Comparison of ENCODE assay signal across 29 cellular contexts in the genomic region with DNA sequence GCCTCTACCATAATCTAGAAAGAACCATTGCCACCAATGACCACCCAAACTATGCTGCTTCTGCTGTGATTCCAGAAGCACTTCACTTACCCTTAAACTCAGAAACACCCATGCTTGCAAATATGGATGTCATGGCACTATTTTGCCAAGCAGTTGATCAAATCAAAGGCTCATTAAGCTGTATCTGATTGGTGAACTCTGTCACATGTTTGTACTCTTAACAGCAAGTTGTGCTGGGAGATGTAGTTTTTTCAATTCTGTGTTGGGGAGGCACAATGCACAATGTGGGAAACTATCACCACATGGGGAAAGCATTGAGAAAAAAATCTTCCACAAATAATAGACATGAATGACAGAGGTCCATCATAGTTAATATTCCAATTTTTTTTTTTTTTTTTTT. TPM values are rescaled to one million over a fixed set of nuclear protein-coding genes. Genes with fewer than 3 reads are reported as not detected.
"Had no signal": no experiment of that assay in that cellular context is flagged by ENCODE, and none has a peak within 500 bp of the region (broad histone marks: within the 10 kb centered on the region; RNA-seq: fewer than 3 reads in every experiment).

No MANE protein-coding gene starts in this region.

- H3K4me1 ChIP-seq: heart right ventricle, parathyroid adenoma, thyroid gland, upper lobe of right lung had no signal

- DNase-seq: activated CD4-positive, alpha-beta T cell treated with anti-CD3 and anti-CD28 coated beads for 4 hours; activated CD4-positive, alpha-beta T cell treated with anti-CD3 and anti-CD28 coated beads, Interleukin-2, amount 50 U/mL, for 48 hours; activated CD4-positive, CD25-positive, alpha-beta regulatory T cell; activated effector memory CD4-positive, alpha-beta T cell treated with Interleukin-2 at 50 U/mL for 16 hours; activated naive CD4-positive, alpha-beta T cell treated with anti-CD3 and anti-CD28 coated beads for 36 hours; activated T-cell treated with anti-CD3 and anti-CD28 coated beads, Interleukin-2, amount 50 U/mL, for 48 hours; amygdala; cerebellar nuclear complex; foreskin fibroblast; heart right ventricle; left colon; mesenchymal stem cell; mucosa of descending colon; nephron progenitor cell; nucleus accumbens; right cardiac atrium; stimulated activated CD4-positive, alpha-beta T cell treated with anti-CD3 and anti-CD28 coated beads, Interleukin-4, amount 100 ng/mL, for 24 hours; stimulated activated naive CD8-positive, alpha-beta T cell treated with anti-CD3 and anti-CD28 coated beads, Interleukin-15, Interleukin-2, amounts not matched to agents 100 U/mL and 50 U/mL, for 24 hours; substantia nigra; T1000; thyroid gland; upper lobe of right lung had no signal

- H3K4me1 Mint-ChIP-seq: nephron progenitor cell had no signal

- H3K27me3 ChIP-seq: thyroid gland, upper lobe of right lung had no signal

- H3K27ac Mint-ChIP-seq: activated naive CD4-positive, alpha-beta T cell treated with anti-CD3 and anti-CD28 coated beads for 36 hours; nephron progenitor cell had no signal

- H3K9me3 Mint-ChIP-seq: activated naive CD4-positive, alpha-beta T cell treated with anti-CD3 and anti-CD28 coated beads for 36 hours; nephron progenitor cell had no signal

- H3K9me3 ChIP-seq: heart right ventricle, mucosa of descending colon, thyroid gland, upper lobe of right lung had no signal

- H3K4me3 Mint-ChIP-seq: activated naive CD4-positive, alpha-beta T cell treated with anti-CD3 and anti-CD28 coated beads for 36 hours; nephron progenitor cell had no signal

- FAIRE-seq: endometrium, keratinocyte had no signal

- H3K9ac ChIP-seq: parathyroid adenoma had no signal

- ATAC-seq: heart right ventricle; left colon; mucosa of descending colon; right cardiac atrium; stimulated activated naive CD8-positive, alpha-beta T cell treated with anti-CD3 and anti-CD28 coated beads, Interleukin-15, Interleukin-2, amounts not matched to agents 100 U/mL and 50 U/mL, for 24 hours; upper lobe of right lung had no signal

- H3K36me3 ChIP-seq: heart right ventricle, thyroid gland, upper lobe of right lung had no signal

- H3K27ac ChIP-seq: coronary artery, heart right ventricle, parathyroid adenoma, thyroid gland, upper lobe of right lung had no signal

- H3K4me3 ChIP-seq: coronary artery, heart right ventricle, mucosa of descending colon, thyroid gland, upper lobe of right lung had no signal

RNA-seq across cellular contexts. Expression of a gene that starts 31.5 kb away (rescaled TPM):
- total RNA-seq: activated CD8-positive, alpha-beta memory T cell treated with anti-CD3 and anti-CD28 coated beads for 36 hours; activated naive CD4-positive, alpha-beta T cell treated with anti-CD3 and anti-CD28 coated beads for 36 hours; epithelial cell of proximal tubule; pulmonary artery endothelial cell; upper lobe of right lung had no signal
- polyA plus RNA-seq: keratinocyte had no signal
